Comparison of ENCODE assay signal across 1 cellular context in the genomic region with DNA sequence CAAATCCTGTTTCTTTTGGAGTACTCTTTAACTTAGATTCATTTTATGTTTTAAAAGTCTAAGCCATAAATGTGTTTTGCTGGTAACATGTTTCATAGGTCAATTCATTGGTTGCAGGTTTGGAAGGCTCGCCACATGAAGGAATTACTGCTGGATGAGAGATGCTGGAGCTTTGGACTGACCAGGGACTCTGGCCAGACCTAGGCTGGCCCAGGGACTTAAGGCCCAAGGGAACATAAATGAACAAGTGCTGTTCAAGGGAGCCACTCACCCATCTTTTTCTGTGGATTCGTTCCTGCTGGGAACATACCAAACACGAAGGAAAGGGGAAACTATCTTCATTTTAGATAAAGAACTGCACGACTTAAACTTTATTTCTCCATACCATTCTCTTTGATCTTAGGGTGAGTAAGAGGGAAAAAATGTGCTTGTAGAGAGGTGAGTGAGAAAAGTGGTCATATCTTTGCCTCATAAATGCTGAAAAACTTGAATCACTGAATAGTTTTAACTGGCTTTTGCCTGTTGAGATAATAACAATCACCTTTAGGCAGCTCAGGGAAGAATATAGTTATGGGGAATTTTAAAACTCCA.
A peak's percentile ranks its signal among the peaks of the same experiment; 100 is the strongest.
TF ChIP-seq lines count a peak whose summit lies in the region.

No MANE protein-coding gene starts in this region.

TF ChIP-seq in HCT116, 20 proteins besides CTCF, POLR2A, EP300 and RAD21 (continued from another document):
- TF ChIP-seq, protein P1, sequence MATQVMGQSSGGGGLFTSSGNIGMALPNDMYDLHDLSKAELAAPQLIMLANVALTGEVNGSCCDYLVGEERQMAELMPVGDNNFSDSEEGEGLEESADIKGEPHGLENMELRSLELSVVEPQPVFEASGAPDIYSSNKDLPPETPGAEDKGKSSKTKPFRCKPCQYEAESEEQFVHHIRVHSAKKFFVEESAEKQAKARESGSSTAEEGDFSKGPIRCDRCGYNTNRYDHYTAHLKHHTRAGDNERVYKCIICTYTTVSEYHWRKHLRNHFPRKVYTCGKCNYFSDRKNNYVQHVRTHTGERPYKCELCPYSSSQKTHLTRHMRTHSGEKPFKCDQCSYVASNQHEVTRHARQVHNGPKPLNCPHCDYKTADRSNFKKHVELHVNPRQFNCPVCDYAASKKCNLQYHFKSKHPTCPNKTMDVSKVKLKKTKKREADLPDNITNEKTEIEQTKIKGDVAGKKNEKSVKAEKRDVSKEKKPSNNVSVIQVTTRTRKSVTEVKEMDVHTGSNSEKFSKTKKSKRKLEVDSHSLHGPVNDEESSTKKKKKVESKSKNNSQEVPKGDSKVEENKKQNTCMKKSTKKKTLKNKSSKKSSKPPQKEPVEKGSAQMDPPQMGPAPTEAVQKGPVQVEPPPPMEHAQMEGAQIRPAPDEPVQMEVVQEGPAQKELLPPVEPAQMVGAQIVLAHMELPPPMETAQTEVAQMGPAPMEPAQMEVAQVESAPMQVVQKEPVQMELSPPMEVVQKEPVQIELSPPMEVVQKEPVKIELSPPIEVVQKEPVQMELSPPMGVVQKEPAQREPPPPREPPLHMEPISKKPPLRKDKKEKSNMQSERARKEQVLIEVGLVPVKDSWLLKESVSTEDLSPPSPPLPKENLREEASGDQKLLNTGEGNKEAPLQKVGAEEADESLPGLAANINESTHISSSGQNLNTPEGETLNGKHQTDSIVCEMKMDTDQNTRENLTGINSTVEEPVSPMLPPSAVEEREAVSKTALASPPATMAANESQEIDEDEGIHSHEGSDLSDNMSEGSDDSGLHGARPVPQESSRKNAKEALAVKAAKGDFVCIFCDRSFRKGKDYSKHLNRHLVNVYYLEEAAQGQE (IDR thresholded peaks at IDR 0.05; ENCODE audit: low read depth): no peak
- TF ChIP-seq EGR1 (IDR thresholded peaks at IDR 0.05; ENCODE audit: low read depth) (no peak), EZH2 (IDR thresholded peaks at IDR 0.05) (no peak), EZH2phosphoT487 (IDR thresholded peaks at IDR 0.05; ENCODE audit: borderline replicate concordance) (no peak), ELF1 (IDR thresholded peaks at IDR 0.05; ENCODE audit: borderline replicate concordance, low read depth) (no peak), SP1 (IDR thresholded peaks at IDR 0.05; ENCODE audit: low read depth) (peak; percentile 57), CEBPB (IDR thresholded peaks at IDR 0.05; ENCODE audit: low read depth) (no peak; the same call in 1 of the 2 replicates), JUND (IDR thresholded peaks at IDR 0.05) (peak; percentile 73), CBX3 (IDR thresholded peaks at IDR 0.05; ENCODE audit: low read depth) (no peak; the same call in 1 of the 2 replicates), SIN3A (IDR thresholded peaks at IDR 0.05; ENCODE audit: low read depth) (0 out of 2 replicates have a peak, but pooled peaks have one; percentile 7), ZNF274 (IDR thresholded peaks at IDR 0.05; ENCODE audit: low read depth, low read length) (no peak)
- TF ChIP-seq, protein P2, sequence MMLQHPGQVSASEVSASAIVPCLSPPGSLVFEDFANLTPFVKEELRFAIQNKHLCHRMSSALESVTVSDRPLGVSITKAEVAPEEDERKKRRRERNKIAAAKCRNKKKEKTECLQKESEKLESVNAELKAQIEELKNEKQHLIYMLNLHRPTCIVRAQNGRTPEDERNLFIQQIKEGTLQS (IDR thresholded peaks at IDR 0.05): no peak
- TF ChIP-seq, protein P3, sequence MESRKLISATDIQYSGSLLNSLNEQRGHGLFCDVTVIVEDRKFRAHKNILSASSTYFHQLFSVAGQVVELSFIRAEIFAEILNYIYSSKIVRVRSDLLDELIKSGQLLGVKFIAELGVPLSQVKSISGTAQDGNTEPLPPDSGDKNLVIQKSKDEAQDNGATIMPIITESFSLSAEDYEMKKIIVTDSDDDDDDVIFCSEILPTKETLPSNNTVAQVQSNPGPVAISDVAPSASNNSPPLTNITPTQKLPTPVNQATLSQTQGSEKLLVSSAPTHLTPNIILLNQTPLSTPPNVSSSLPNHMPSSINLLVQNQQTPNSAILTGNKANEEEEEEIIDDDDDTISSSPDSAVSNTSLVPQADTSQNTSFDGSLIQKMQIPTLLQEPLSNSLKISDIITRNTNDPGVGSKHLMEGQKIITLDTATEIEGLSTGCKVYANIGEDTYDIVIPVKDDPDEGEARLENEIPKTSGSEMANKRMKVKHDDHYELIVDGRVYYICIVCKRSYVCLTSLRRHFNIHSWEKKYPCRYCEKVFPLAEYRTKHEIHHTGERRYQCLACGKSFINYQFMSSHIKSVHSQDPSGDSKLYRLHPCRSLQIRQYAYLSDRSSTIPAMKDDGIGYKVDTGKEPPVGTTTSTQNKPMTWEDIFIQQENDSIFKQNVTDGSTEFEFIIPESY (IDR thresholded peaks at IDR 0.05; ENCODE audit: extremely low read depth, insufficient replicate concordance, low read length): no peak
- TF ChIP-seq, protein P4, sequence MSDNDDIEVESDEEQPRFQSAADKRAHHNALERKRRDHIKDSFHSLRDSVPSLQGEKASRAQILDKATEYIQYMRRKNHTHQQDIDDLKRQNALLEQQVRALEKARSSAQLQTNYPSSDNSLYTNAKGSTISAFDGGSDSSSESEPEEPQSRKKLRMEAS (IDR thresholded peaks at IDR 0.05): no peak
